ENCODE assay signal across 26 cellular contexts in genomic region chr11:74615311-74615710, GRCh38.
"Had no signal": no experiment of that assay in that cellular context is flagged by ENCODE, and none has a peak within 500 bp of the region (broad histone marks: within the 10 kb centered on the region; RNA-seq: fewer than 3 reads in every experiment).

No MANE protein-coding gene starts in this region.

- H3K27me3 Mint-ChIP-seq: activated naive CD4-positive, alpha-beta T cell treated with anti-CD3 and anti-CD28 coated beads, Interleukin-2, amount 10 ng/mL, durations not matched to agents 7 days and 5 days; central memory CD8-positive, alpha-beta T cell; memory B cell; naive thymus-derived CD8-positive, alpha-beta T cell had no signal

- H3K27ac Mint-ChIP-seq: activated naive CD4-positive, alpha-beta T cell treated with anti-CD3 and anti-CD28 coated beads, Interleukin-2, amount 10 ng/mL, durations not matched to agents 7 days and 5 days; memory B cell; naive thymus-derived CD8-positive, alpha-beta T cell; T-helper 2 cell treated with Interferon-gamma antibody and Interleukin-4, amounts not matched to agents 5 μg/mL and 100 μg/mL, for 36 hours had no signal

- ATAC-seq: activated CD4-positive, CD25-positive, alpha-beta regulatory T cell treated with anti-CD3 and anti-CD28 coated beads, Interleukin-2, amount 50 U/mL, for 24 hours; activated T-cell treated with anti-CD3 and anti-CD28 coated beads, Interleukin-2, amount 50 U/mL, for 4 hours; left colon; mucosa of descending colon; naive thymus-derived CD8-positive, alpha-beta T cell; psoas muscle; right cardiac atrium had no signal

- DNase-seq: activated CD4-positive, alpha-beta T cell treated with anti-CD3 and anti-CD28 coated beads, Interleukin-2, amount 50 U/mL, for 1 hour; activated CD8-positive, alpha-beta memory T cell treated with anti-CD3 and anti-CD28 coated beads, Interleukin-2, amount 50 U/mL, for 4 hours; activated naive CD4-positive, alpha-beta T cell treated with anti-CD3 and anti-CD28 coated beads, Interleukin-2, amount 10 ng/mL, durations not matched to agents 7 days and 5 days; activated T-cell treated with anti-CD3 and anti-CD28 coated beads, Interleukin-2, amount 50 U/mL, for 4 hours; aorta; brain microvascular endothelial cell; cortex of kidney; erythroblast; foreskin melanocyte; glutamatergic neuron; hippocampal formation; left colon; mucosa of descending colon; naive thymus-derived CD8-positive, alpha-beta T cell; ovary; psoas muscle; right cardiac atrium; stimulated activated naive CD4-positive, alpha-beta T cell; substantia nigra; tibial artery had no signal

- H3K9me3 Mint-ChIP-seq: activated naive CD4-positive, alpha-beta T cell treated with anti-CD3 and anti-CD28 coated beads, Interleukin-2, amount 10 ng/mL, durations not matched to agents 7 days and 5 days; activated T-cell treated with anti-CD3 and anti-CD28 coated beads, Interleukin-2, amount 50 U/mL, for 4 hours; central memory CD8-positive, alpha-beta T cell; memory B cell; naive thymus-derived CD8-positive, alpha-beta T cell; T-helper 2 cell treated with Interferon-gamma antibody and Interleukin-4, amounts not matched to agents 5 μg/mL and 100 μg/mL, for 36 hours had no signal

- H3K4me1 ChIP-seq: psoas muscle had no signal

- H3K4me3 Mint-ChIP-seq: activated naive CD4-positive, alpha-beta T cell treated with anti-CD3 and anti-CD28 coated beads, Interleukin-2, amount 10 ng/mL, durations not matched to agents 7 days and 5 days; activated T-cell treated with anti-CD3 and anti-CD28 coated beads, Interleukin-2, amount 50 U/mL, for 4 hours; central memory CD8-positive, alpha-beta T cell; memory B cell; naive thymus-derived CD8-positive, alpha-beta T cell; T-helper 2 cell treated with Interferon-gamma antibody and Interleukin-4, amounts not matched to agents 5 μg/mL and 100 μg/mL, for 36 hours had no signal

- H3K27ac ChIP-seq: brain microvascular endothelial cell, ovary, psoas muscle, tibial artery had no signal

- H3K4me3 ChIP-seq: mucosa of descending colon, ovary, psoas muscle, tibial artery had no signal

- H3K4me1 Mint-ChIP-seq: activated naive CD4-positive, alpha-beta T cell treated with anti-CD3 and anti-CD28 coated beads, Interleukin-2, amount 10 ng/mL, durations not matched to agents 7 days and 5 days; central memory CD8-positive, alpha-beta T cell; memory B cell; naive thymus-derived CD8-positive, alpha-beta T cell had no signal

- FAIRE-seq: endometrium, islet of Langerhans had no signal

- H3K36me3 ChIP-seq: ovary had no signal

- H3K27me3 ChIP-seq: brain microvascular endothelial cell, ovary, tibial artery had no signal

- H3K9me3 ChIP-seq: mucosa of descending colon, ovary, psoas muscle, tibial artery had no signal
